1 cellular context compared by ENCODE assay signal in genomic region chr13:32266130-32266529, GRCh38.
A peak's percentile ranks its signal among the peaks of the same experiment; 100 is the strongest.
TF ChIP-seq lines count a peak whose summit lies in the region.

No MANE protein-coding gene starts in this region.

TF ChIP-seq in HepG2, 621 proteins besides CTCF, POLR2A, EP300 and RAD21 (continues in another document):
- TF ChIP-seq, protein P1, sequence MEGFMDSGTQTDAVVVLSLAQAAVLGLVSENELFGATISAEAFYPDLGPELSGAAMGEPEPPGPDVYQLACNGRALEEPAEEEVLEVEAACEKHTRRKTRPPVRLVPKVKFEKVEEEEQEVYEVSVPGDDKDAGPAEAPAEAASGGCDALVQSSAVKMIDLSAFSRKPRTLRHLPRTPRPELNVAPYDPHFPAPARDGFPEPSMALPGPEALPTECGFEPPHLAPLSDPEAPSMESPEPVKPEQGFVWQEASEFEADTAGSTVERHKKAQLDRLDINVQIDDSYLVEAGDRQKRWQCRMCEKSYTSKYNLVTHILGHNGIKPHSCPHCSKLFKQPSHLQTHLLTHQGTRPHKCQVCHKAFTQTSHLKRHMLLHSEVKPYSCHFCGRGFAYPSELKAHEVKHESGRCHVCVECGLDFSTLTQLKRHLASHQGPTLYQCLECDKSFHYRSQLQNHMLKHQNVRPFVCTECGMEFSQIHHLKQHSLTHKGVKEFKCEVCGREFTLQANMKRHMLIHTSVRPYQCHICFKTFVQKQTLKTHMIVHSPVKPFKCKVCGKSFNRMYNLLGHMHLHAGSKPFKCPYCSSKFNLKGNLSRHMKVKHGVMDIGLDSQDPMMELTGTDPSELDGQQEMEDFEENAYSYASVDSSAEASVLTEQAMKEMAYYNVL (CRISPR knock-in tag; IDR thresholded peaks at IDR 0.05; ENCODE audit: borderline replicate concordance), result peak; percentile 69
- TF ChIP-seq SOX5 (CRISPR knock-in tag; IDR thresholded peaks at IDR 0.05; ENCODE audit: borderline replicate concordance), result peak; percentile 82; the same call in 1 of the 2 replicates
- 0 out of 2 replicates have a peak, but pooled peaks have one; percentile 24 for TF ChIP-seq HMG20A (CRISPR knock-in tag; IDR thresholded peaks at IDR 0.05; ENCODE audit: borderline replicate concordance)
- TF ChIP-seq RARA (CRISPR knock-in tag; IDR thresholded peaks at IDR 0.05), result 0 out of 2 replicates have a peak, but pooled peaks have one; percentile 13
- TF ChIP-seq SKI (IDR thresholded peaks at IDR 0.05; ENCODE audit: partially characterized antibody), result no peak
- 0 out of 2 replicates have a peak, but pooled peaks have one; percentile 0 for TF ChIP-seq RCOR2 (CRISPR knock-in tag; IDR thresholded peaks at IDR 0.05)
- peak; percentile 44 for TF ChIP-seq ELF3 (CRISPR knock-in tag; IDR thresholded peaks at IDR 0.05)
- TF ChIP-seq AHDC1 (CRISPR knock-in tag; IDR thresholded peaks at IDR 0.05; ENCODE audit: borderline replicate concordance), result 0 out of 2 replicates have a peak, but pooled peaks have one; percentile 6
- TF ChIP-seq TCF7 (IDR thresholded peaks at IDR 0.05; ENCODE audit: low read depth), result 0 out of 2 replicates have a peak, but pooled peaks have one; percentile 19
- TF ChIP-seq TBX2 (CRISPR knock-in tag; IDR thresholded peaks at IDR 0.05; ENCODE audit: borderline replicate concordance), result peak; percentile 47; the same call in 1 of the 2 replicates
- peak; percentile 53; the same call in 1 of the 2 replicates for TF ChIP-seq ISL2 (CRISPR knock-in tag; IDR thresholded peaks at IDR 0.05)
- TF ChIP-seq, protein P2, sequence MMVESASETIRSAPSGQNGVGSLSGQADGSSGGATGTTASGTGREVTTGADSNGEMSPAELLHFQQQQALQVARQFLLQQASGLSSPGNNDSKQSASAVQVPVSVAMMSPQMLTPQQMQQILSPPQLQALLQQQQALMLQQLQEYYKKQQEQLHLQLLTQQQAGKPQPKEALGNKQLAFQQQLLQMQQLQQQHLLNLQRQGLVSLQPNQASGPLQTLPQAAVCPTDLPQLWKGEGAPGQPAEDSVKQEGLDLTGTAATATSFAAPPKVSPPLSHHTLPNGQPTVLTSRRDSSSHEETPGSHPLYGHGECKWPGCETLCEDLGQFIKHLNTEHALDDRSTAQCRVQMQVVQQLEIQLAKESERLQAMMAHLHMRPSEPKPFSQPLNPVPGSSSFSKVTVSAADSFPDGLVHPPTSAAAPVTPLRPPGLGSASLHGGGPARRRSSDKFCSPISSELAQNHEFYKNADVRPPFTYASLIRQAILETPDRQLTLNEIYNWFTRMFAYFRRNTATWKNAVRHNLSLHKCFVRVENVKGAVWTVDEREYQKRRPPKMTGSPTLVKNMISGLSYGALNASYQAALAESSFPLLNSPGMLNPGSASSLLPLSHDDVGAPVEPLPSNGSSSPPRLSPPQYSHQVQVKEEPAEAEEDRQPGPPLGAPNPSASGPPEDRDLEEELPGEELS (CRISPR knock-in tag; IDR thresholded peaks at IDR 0.05), result peak; percentile 29; the same call in 1 of the 2 replicates
- TF ChIP-seq, protein P3, sequence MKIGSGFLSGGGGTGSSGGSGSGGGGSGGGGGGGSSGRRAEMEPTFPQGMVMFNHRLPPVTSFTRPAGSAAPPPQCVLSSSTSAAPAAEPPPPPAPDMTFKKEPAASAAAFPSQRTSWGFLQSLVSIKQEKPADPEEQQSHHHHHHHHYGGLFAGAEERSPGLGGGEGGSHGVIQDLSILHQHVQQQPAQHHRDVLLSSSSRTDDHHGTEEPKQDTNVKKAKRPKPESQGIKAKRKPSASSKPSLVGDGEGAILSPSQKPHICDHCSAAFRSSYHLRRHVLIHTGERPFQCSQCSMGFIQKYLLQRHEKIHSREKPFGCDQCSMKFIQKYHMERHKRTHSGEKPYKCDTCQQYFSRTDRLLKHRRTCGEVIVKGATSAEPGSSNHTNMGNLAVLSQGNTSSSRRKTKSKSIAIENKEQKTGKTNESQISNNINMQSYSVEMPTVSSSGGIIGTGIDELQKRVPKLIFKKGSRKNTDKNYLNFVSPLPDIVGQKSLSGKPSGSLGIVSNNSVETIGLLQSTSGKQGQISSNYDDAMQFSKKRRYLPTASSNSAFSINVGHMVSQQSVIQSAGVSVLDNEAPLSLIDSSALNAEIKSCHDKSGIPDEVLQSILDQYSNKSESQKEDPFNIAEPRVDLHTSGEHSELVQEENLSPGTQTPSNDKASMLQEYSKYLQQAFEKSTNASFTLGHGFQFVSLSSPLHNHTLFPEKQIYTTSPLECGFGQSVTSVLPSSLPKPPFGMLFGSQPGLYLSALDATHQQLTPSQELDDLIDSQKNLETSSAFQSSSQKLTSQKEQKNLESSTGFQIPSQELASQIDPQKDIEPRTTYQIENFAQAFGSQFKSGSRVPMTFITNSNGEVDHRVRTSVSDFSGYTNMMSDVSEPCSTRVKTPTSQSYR (CRISPR knock-in tag; IDR thresholded peaks at IDR 0.05; ENCODE audit: borderline replicate concordance), result no peak
- peak; percentile 26; the same call in 1 of the 2 replicates for TF ChIP-seq PPARG (CRISPR knock-in tag; conservative IDR thresholded peaks at IDR 0.05)
- TF ChIP-seq, protein P4, sequence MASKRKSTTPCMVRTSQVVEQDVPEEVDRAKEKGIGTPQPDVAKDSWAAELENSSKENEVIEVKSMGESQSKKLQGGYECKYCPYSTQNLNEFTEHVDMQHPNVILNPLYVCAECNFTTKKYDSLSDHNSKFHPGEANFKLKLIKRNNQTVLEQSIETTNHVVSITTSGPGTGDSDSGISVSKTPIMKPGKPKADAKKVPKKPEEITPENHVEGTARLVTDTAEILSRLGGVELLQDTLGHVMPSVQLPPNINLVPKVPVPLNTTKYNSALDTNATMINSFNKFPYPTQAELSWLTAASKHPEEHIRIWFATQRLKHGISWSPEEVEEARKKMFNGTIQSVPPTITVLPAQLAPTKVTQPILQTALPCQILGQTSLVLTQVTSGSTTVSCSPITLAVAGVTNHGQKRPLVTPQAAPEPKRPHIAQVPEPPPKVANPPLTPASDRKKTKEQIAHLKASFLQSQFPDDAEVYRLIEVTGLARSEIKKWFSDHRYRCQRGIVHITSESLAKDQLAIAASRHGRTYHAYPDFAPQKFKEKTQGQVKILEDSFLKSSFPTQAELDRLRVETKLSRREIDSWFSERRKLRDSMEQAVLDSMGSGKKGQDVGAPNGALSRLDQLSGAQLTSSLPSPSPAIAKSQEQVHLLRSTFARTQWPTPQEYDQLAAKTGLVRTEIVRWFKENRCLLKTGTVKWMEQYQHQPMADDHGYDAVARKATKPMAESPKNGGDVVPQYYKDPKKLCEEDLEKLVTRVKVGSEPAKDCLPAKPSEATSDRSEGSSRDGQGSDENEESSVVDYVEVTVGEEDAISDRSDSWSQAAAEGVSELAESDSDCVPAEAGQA (IDR thresholded peaks at IDR 0.05; ENCODE audit: low read depth), result no peak
- TF ChIP-seq, protein P4 (CRISPR knock-in tag; IDR thresholded peaks at IDR 0.05; ENCODE audit: borderline replicate concordance), result no peak
- TF ChIP-seq SOX6 (IDR thresholded peaks at IDR 0.05), result no peak
- TF ChIP-seq SOX6 (CRISPR knock-in tag; IDR thresholded peaks at IDR 0.05), result peak; percentile 43; the same call in 1 of the 2 replicates
- peak; percentile 41; the same call in 1 of the 2 replicates for TF ChIP-seq NR2F2 (IDR thresholded peaks at IDR 0.05; ENCODE audit: borderline replicate concordance, low read depth)
- 0 out of 2 replicates have a peak, but pooled peaks have one; percentile 18 for TF ChIP-seq SIX4 (CRISPR knock-in tag; IDR thresholded peaks at IDR 0.05)
- peak; percentile 42; the same call in 1 of the 2 replicates for TF ChIP-seq TBX3 (IDR thresholded peaks at IDR 0.05; ENCODE audit: borderline replicate concordance)
- no peak for TF ChIP-seq SOX13 (IDR thresholded peaks at IDR 0.05)
- peak in 1 of 2 experiments; percentile 88; a peak in 2 of 4 replicates for TF ChIP-seq SOX13 (CRISPR knock-in tag; conservative IDR thresholded peaks at IDR 0.05 in 1 of 2, IDR thresholded peaks at IDR 0.05 in 1 of 2)
- peak; percentile 88 for TF ChIP-seq NR2F6 (IDR thresholded peaks at IDR 0.05)
- TF ChIP-seq NR2F6 (CRISPR knock-in tag; IDR thresholded peaks at IDR 0.05), result peak; percentile 82
- peak; percentile 26; the same call in 1 of the 2 replicates for TF ChIP-seq CREM (IDR thresholded peaks at IDR 0.05)
- no peak for TF ChIP-seq CREM (CRISPR knock-in tag; IDR thresholded peaks at IDR 0.05)
- TF ChIP-seq MEIS2 (CRISPR knock-in tag; IDR thresholded peaks at IDR 0.05), result 0 out of 2 replicates have a peak, but pooled peaks have one; percentile 23
- peak; percentile 45; the same call in 1 of the 2 replicates for TF ChIP-seq ARID5B (CRISPR knock-in tag; IDR thresholded peaks at IDR 0.05)
- no peak for TF ChIP-seq CBX1 (IDR thresholded peaks at IDR 0.05; ENCODE audit: low read depth)
